12 cellular contexts compared by ENCODE assay signal in genomic region chr3:59451800-59452741, GRCh38.
DNase-seq lines count a peak whose midpoint lies in the region; ATAC-seq and TF ChIP-seq lines count a peak whose summit lies in the region.
"Had no signal": no experiment of that assay in that cellular context is flagged by ENCODE, and none has a peak within 500 bp of the region (broad histone marks: within the 10 kb centered on the region; RNA-seq: fewer than 3 reads in every experiment).

No MANE protein-coding gene starts in this region.

- no CpG with 5 or more reads among the region's 7 CpGs for WGBS in H9 (ENCODE audit: extremely low coverage, insufficient read length, low lambda C conversion rate)

- H3F3A ChIP-seq in DOHH2 (ENCODE audit: control insufficient read depth, insufficient read depth), result no peaks in the 10 kb centered on the region

- CTCF ChIA-PET in activated B cell treated with CpG ODN at 0.5 μM for 24 hours (lab: Charles Lee), result no interaction called here

- no peaks in the 10 kb centered on the region for H3K27me3 ChIP-seq in DOHH2 (ENCODE audit: control insufficient read depth, low read length)
- no peaks in the 10 kb centered on the region for H3K27me3 ChIP-seq in H9 (ENCODE audit: insufficient read depth, low read length)
- H3K27me3 ChIP-seq: heart left ventricle had no signal

- H3K4me3 Mint-ChIP-seq in activated B cell treated with CpG ODN at 0.5 μM for 24 hours (peak overlapping the region; percentile 69), naive B cell (peak overlapping the region in 7 of 8 donors; percentile 23 to 82 (median 61)), H9 (no peak overlapping the region)

- no peak overlapping the region for H3K27ac ChIP-seq in DOHH2 (ENCODE audit: low read depth, low read length)
- H3K27ac ChIP-seq in H9 (ENCODE audit: insufficient read length, low read depth, low read length), result no peak overlapping the region

- no peak overlapping the region for H2BK5ac ChIP-seq in H9 (ENCODE audit: insufficient read length, low read length)

- H3K9me3 Mint-ChIP-seq in activated B cell treated with CpG ODN at 0.5 μM for 24 hours (no peaks in the 10 kb centered on the region), naive B cell (peaks cover 0 to 4% (median 0%) of the 10 kb centered on the region in 7 donors), H9 (no peaks in the 10 kb centered on the region)

- H3K79me2 ChIP-seq in DOHH2 (ENCODE audit: control insufficient read depth, low read length) (no peaks in the 10 kb centered on the region), H9 (ENCODE audit: insufficient read depth, low read length) (no peaks in the 10 kb centered on the region)

- no peak overlapping the region for H2BK15ac ChIP-seq in H9 (ENCODE audit: low read depth, low read length)

- H3K23ac ChIP-seq in H9 (ENCODE audit: insufficient read length, low read depth, low read length), result no peak overlapping the region

- H3K4me2 ChIP-seq in DOHH2 (ENCODE audit: low read length), result peak overlapping the region; percentile 41
- H3K4me2 ChIP-seq in H9 (ENCODE audit: insufficient read depth, insufficient read length, low read length), result no peak overlapping the region

- no peaks in the 10 kb centered on the region for H3K36me3 Mint-ChIP-seq in activated B cell treated with CpG ODN at 0.5 μM for 24 hours (ENCODE audit: low read depth)
- no peaks in the 10 kb centered on the region for H3K36me3 Mint-ChIP-seq in naive B cell
- H3K36me3 Mint-ChIP-seq in H9 (ENCODE audit: insufficient read depth in 1 of 3, low read depth in 3 of 3), result no peaks in the 10 kb centered on the region

- H4K8ac ChIP-seq in H9 (replicated peaks; ENCODE audit: insufficient read length, low read depth, low read length), result no peak overlapping the region

- no peaks in the 10 kb centered on the region for H3K79me1 ChIP-seq in H9 (ENCODE audit: insufficient read depth, low read depth, low read length, poor library complexity, severe bottlenecking)

- H3T11ph ChIP-seq in H9 (ENCODE audit: low read length), result no peak overlapping the region

- H3K27ac Mint-ChIP-seq in activated B cell treated with CpG ODN at 0.5 μM for 24 hours (peak overlapping the region; percentile 88), naive B cell (peak overlapping the region; percentile 69 to 97 (median 86)), H9 (no peak overlapping the region)

- no peak overlapping the region for H3K14ac ChIP-seq in H9 (ENCODE audit: insufficient read depth, low read length)

- no peak for TF ChIP-seq CTCF in DOHH2 (IDR thresholded peaks at IDR 0.05; ENCODE audit: low read depth, low read length, poor library complexity, severe bottlenecking)
- TF ChIP-seq CTCF in activated B cell treated with CpG ODN at 0.5 μM for 24 hours (IDR thresholded peaks at IDR 0.05), result no peak
- TF ChIP-seq CTCF in H9 (conservative IDR thresholded peaks at IDR 0.05), result no peak

- no peaks in the 10 kb centered on the region for H3K9me2 ChIP-seq in DOHH2 (replicated peaks; ENCODE audit: control insufficient read depth, low read length)

- H3K56ac ChIP-seq in H9 (ENCODE audit: insufficient read length, low read depth, low read length), result no peak overlapping the region

- H2BK120ac ChIP-seq in H9 (ENCODE audit: low read depth, low read length, poor library complexity, severe bottlenecking), result no peak overlapping the region

- POLR2A ChIA-PET in activated B cell treated with CpG ODN at 0.5 μM for 24 hours (lab: Charles Lee), result interaction anchor here (0.7 to 1.0 kb wide), 2 partner anchors 27 to 67 kb away, joined by 3 to 4 read pairs; no protein-coding TSS in a partner anchor

- DNase-seq in activated B cell treated with CpG ODN at 0.5 μM for 24 hours (no peak), naive B cell (no peak), NCI-H187 treated with DMSO at 0.1 percent for 48 hours (lab: John Stamatoyannopoulos, UW) (no peak), H9 (no peak), head of caudate nucleus (no peak)
- no peak for DNase-seq in stimulated activated CD4-positive, alpha-beta T cell treated with anti-CD3 and anti-CD28 coated beads, Interleukin-4, amount 100 ng/mL, for 1 hour
- DNase-seq: cerebellar nuclear complex, heart left ventricle, midbrain, NCI-H226 had no signal

- no peak overlapping the region for H3K4ac ChIP-seq in H9 (ENCODE audit: low read depth, low read length)

- no peaks in the 10 kb centered on the region for H4K20me1 ChIP-seq in DOHH2 (ENCODE audit: control insufficient read depth, insufficient read depth, low read depth, low read length)
- no peaks in the 10 kb centered on the region for H4K20me1 ChIP-seq in H9 (ENCODE audit: control insufficient read depth, insufficient read depth, insufficient read length)

- no peak overlapping the region for H3K18ac ChIP-seq in H9 (ENCODE audit: insufficient read length, low read depth, low read length)

- H3K4me1 Mint-ChIP-seq in activated B cell treated with CpG ODN at 0.5 μM for 24 hours (peaks cover 41% of the 10 kb centered on the region), naive B cell (peaks cover 20 to 41% (median 21%) of the 10 kb centered on the region in 3 donors), H9 (no peaks in the 10 kb centered on the region)

- H3K23me2 ChIP-seq in H9 (ENCODE audit: insufficient read length, low read depth, low read length, poor library complexity, severe bottlenecking), result no peaks in the 10 kb centered on the region

- no peak overlapping the region for H4K5ac ChIP-seq in H9 (ENCODE audit: insufficient read length, low read depth, low read length)

- H3K36me3 ChIP-seq in DOHH2 (ENCODE audit: control insufficient read depth, low read length), result no peaks in the 10 kb centered on the region
- H3K36me3 ChIP-seq: heart left ventricle had no signal

- peaks cover 13% of the 10 kb centered on the region for H3K4me1 ChIP-seq in DOHH2 (ENCODE audit: control insufficient read depth, low read length)
- no peaks in the 10 kb centered on the region for H3K4me1 ChIP-seq in H9 (ENCODE audit: insufficient read depth, low read length)

- no peak overlapping the region for H3K4me3 ChIP-seq in DOHH2 (ENCODE audit: low read length)
- H3K4me3 ChIP-seq: heart left ventricle had no signal

- intact Hi-C loops in activated B cell treated with CpG ODN at 0.5 μM for 24 hours (cut with micrococcal nuclease), result loop anchor here (2.0 to 10.0 kb wide), 2 partner anchors 65 to 237 kb away; no protein-coding TSS in a partner anchor
- intact Hi-C loops in head of caudate nucleus (cut with DNase I), result no loop called here

- ATAC-seq in HG02981 (IDR thresholded peaks at IDR 0.05; ENCODE audit: unreplicated experiment) (peak; percentile 2), activated B cell treated with CpG ODN at 0.5 μM for 24 hours (ENCODE audit: low read depth) (no peak), naive B cell (ENCODE audit: low read depth in 2 of 2) (no peak)

- no peak overlapping the region for H2AFZ ChIP-seq in H9 (ENCODE audit: low read length)

- H3K27me3 Mint-ChIP-seq in activated B cell treated with CpG ODN at 0.5 μM for 24 hours (no peaks in the 10 kb centered on the region), naive B cell (no peaks in the 10 kb centered on the region), H9 (ENCODE audit: low read depth) (peaks cover 43% of the 10 kb centered on the region)

- no peak overlapping the region for H3K9ac ChIP-seq in H9 (ENCODE audit: extremely low read depth, insufficient read length, low read length)

- H3K9me3 ChIP-seq in DOHH2 (ENCODE audit: control insufficient read depth, insufficient read depth, low read length) (no peaks in the 10 kb centered on the region), H9 (ENCODE audit: control insufficient read depth, low read depth, low read length) (no peaks in the 10 kb centered on the region)
- H3K9me3 ChIP-seq: heart left ventricle had no signal

- no peak overlapping the region for H2BK12ac ChIP-seq in H9 (ENCODE audit: insufficient read length, low read depth, low read length)

- H2BK20ac ChIP-seq in H9 (ENCODE audit: low read depth, low read length, poor library complexity, severe bottlenecking), result no peak overlapping the region

- H2AK5ac ChIP-seq in H9 (ENCODE audit: insufficient read length, low read length), result no peak overlapping the region

- H4K91ac ChIP-seq in H9 (ENCODE audit: insufficient read length, low read depth, low read length), result no peak overlapping the region

Comparison
In these comparisons a context has a peak if more than half of its experiments do, and no peak if none do; other contexts are left out.
1. H3K27ac Mint-ChIP-seq: peak in activated B cell treated with CpG ODN at 0.5 μM for 24 hours (single experiment) and naive B cell (6 of 6); none in H9 (0 of 3).
2. H3K4me3 Mint-ChIP-seq: peak in activated B cell treated with CpG ODN at 0.5 μM for 24 hours (single experiment) and naive B cell (7 of 8); none in H9 (0 of 2).